8 cellular contexts compared by ENCODE assay signal in the genomic region with DNA sequence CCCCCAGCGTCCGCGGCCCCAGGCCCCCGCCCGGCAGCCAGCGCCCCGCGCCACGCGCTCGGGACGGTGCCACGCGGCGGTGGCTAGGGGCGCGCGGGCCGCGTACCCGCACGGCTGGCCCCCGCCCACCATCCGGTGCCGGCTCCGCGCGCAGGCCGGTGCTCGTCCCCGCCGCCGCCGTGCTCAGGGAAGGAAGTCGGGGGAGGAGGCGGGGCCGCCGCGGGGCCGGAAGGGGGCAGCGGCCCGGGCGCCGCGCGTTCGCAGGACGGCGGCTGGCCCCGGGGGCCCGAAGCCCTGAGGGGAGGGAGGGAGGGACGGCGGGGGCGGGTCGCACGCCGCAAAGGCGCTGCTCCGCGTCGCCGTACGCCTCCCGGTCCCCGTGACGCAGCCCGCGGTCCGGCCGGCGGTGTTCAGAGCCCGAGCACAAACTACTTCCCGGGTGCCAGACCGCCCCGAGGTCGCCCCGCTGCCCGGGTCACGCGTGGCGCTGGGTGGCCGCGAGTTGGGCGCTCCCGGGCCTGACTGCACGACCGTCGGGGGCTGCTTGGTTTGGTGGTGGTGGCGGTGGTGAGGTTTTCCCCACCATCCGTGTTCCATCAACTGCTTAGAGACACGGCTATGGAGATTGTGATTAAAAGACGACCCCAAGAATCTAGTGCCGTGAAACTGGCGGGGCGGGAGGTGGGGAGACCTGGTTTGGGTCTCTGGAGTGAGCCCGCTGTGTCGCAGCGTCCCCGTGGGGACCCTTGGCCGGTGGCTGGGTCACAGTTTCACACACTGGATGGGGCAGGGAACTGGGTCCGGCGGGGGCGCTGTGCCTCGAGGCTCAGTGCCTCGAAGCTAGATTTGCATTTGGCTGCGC. TPM values are rescaled to one million over a fixed set of nuclear protein-coding genes. Genes with fewer than 3 reads are reported as not detected.
A peak's percentile ranks its signal among the peaks of the same experiment; 100 is the strongest.
DNase-seq lines count a peak whose midpoint lies in the region; ATAC-seq and TF ChIP-seq lines count a peak whose summit lies in the region.

A gene (minus strand): TSS at position 205 of the 862 bp plus-strand sequence. CDS start 1,818 bp downstream, outside the sequence.

- H3K27me3 ChIP-seq in mononuclear cell (ENCODE audit: insufficient read depth, low read length): no peaks in the 10 kb centered on the region

- ATAC-seq in HG03066 (IDR thresholded peaks at IDR 0.05; ENCODE audit: low read depth, unreplicated experiment): peak; percentile 80

- in situ Hi-C loops in endometrial microvascular endothelial cells (cut with HindIII; ENCODE audit: inconsistent ontology term, low pct_unique_long_range_greater_than_20kb, low sequenced_read_pairs): no loop called here

- peak; percentile 65 for TF ChIP-seq POLR2A in GM18526 (IDR thresholded peaks at IDR 0.05; ENCODE audit: extremely low read depth, insufficient read length)

- H3K9me3 ChIP-seq in mononuclear cell (ENCODE audit: low read depth, low read length): no peaks in the 10 kb centered on the region

- H3K4me3 ChIP-seq in AG09309 (ENCODE audit: control insufficient read depth, low read depth, low read length): peak within 1 kb of the TSS; percentile 75
- H3K4me3 ChIP-seq in mononuclear cell (ENCODE audit: low read length): peak within 1 kb of the TSS; percentile 62

- no peak for DNase-seq in AG09309 (ENCODE audit: low read depth)
- peak; percentile 76 to 79 for DNase-seq in NOMO-1 (lab: John Stamatoyannopoulos, UW; ENCODE audit: unreplicated experiment in 2 of 2)
- DNase-seq in activated CD8-positive, alpha-beta memory T cell treated with anti-CD3 and anti-CD28 coated beads, Interleukin-2, amount 50 U/mL, for 24 hours (ENCODE audit: extremely low read depth): peak; percentile 39
- DNase-seq in stimulated activated CD8-positive, alpha-beta memory T cell treated with anti-CD3 and anti-CD28 coated beads, Interleukin-4, amount 100 ng/mL, for 1 hour (ENCODE audit: low read depth in 2 of 2, low spot score in 1 of 2): peak; percentile 38 to 55

- peak; percentile 45 for TF ChIP-seq CTCF in AG09309 (IDR thresholded peaks at IDR 0.05; ENCODE audit: control insufficient read depth, insufficient read depth, low read depth, low read length, missing control alignments)

- peaks cover 26% of the 10 kb centered on the region for H3K4me1 ChIP-seq in mononuclear cell (ENCODE audit: insufficient read depth, low read length)

RNA-seq across cellular contexts. Expression of the gene that starts here (rescaled TPM):
- total RNA-seq in endometrial microvascular endothelial cells (ENCODE audit: inconsistent ontology term) (102 TPM), mononuclear cell (39.9 TPM)
